ENCODE assay signal across 25 cellular contexts in the genomic region with DNA sequence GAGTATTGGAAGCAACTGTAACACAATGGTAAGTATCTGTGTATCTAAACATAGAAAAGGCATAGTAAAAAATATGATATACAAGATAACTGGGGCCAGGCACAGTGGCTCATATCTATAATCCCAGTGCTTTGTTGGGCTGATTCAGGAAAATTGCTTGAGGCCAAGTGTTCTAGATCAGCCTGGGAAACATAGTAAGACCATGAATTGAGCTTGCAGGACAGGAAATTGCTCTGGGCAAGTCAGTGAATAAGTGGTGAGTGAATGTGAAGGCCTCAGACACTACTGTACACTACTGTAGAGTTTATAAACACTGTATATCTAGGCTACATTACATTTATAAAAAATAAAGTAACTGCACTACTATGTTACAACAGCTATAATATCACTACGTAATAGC.
"Had no signal": no experiment of that assay in that cellular context is flagged by ENCODE, and none has a peak within 500 bp of the region (broad histone marks: within the 10 kb centered on the region; RNA-seq: fewer than 3 reads in every experiment).

No MANE protein-coding gene starts in this region.

- H3K9me3 ChIP-seq: mucosa of descending colon, neutrophil, pancreas, right lobe of liver, transverse colon, upper lobe of right lung, uterus had no signal

- H3K4me1 ChIP-seq: pancreas, right lobe of liver, transverse colon, upper lobe of right lung, uterus had no signal

- DNase-seq: dorsolateral prefrontal cortex; effector CD4-positive, alpha-beta T cell; hypothalamus; immature natural killer cell; kidney; mesenchymal stem cell; mucosa of descending colon; naive B cell; pancreas; right lobe of liver; small intestine; stimulated activated CD4-positive, alpha-beta T cell treated with anti-CD3 and anti-CD28 coated beads, Interleukin-15, amount 100 ng/mL, for 24 hours; stimulated activated CD4-positive, alpha-beta T cell treated with anti-CD3 and anti-CD28 coated beads, Interleukin-2, amount 100 ng/mL, for 48 hours; stimulated activated naive B cell treated with anti-CD40 and anti-IgM and Interleukin-4, amounts not matched to agents 10 μg/mL and 1 μg/mL and 100 μg/mL, for 72 hours; transverse colon; upper lobe of right lung; uterus had no signal

- H3K36me3 ChIP-seq: neutrophil, pancreas, right lobe of liver, transverse colon, upper lobe of right lung, uterus had no signal

- FAIRE-seq: colon, frontal cortex, kidney, pancreas, small intestine had no signal

- H3K27ac ChIP-seq: dorsolateral prefrontal cortex, epithelial cell of prostate, neutrophil, pancreas, right lobe of liver, transverse colon, upper lobe of right lung, uterus had no signal

- H3K4me3 ChIP-seq: dorsolateral prefrontal cortex, lung, mucosa of descending colon, pancreas, right lobe of liver, transverse colon, upper lobe of right lung, uterus had no signal

- H3K27me3 ChIP-seq: dorsolateral prefrontal cortex, neutrophil, pancreas, right lobe of liver, transverse colon, upper lobe of right lung, uterus had no signal

- ATAC-seq: esophagus mucosa; left lobe of liver; mucosa of descending colon; natural killer cell treated with Interleukin-12 subunit alpha and Interleukin-12 subunit beta and Interleukin-15 and Interleukin-18, amount 100 ng/mL, for 72 hours; pancreas; right lobe of liver; stimulated activated naive B cell treated with anti-CD40 and anti-IgM and Interleukin-4, amounts not matched to agents 10 μg/mL and 1 μg/mL and 100 μg/mL, for 72 hours; upper lobe of right lung had no signal
